21 cellular contexts compared by ENCODE assay signal in genomic region chr10:84198206-84198915, GRCh38. TPM values are rescaled to one million over a fixed set of nuclear protein-coding genes. Genes with fewer than 3 reads are reported as not detected.
A peak's percentile ranks its signal among the peaks of the same experiment; 100 is the strongest.
DNase-seq lines count a peak whose midpoint lies in the region; ATAC-seq and TF ChIP-seq lines count a peak whose summit lies in the region.
"Had no signal": no experiment of that assay in that cellular context is flagged by ENCODE, and none has a peak within 500 bp of the region (broad histone marks: within the 10 kb centered on the region; RNA-seq: fewer than 3 reads in every experiment).

No MANE protein-coding gene starts in this region.

- POLR2A ChIA-PET in PC-9 (lab: Charles Lee; ENCODE audit: unreplicated experiment): no interaction called here

- ATAC-seq in activated CD8-positive, alpha-beta memory T cell treated with anti-CD3 and anti-CD28 coated beads, Interleukin-2, amount 10 ng/mL, durations not matched to agents 7 days and 5 days: no peak
- ATAC-seq: A549 had no signal

- TF ChIP-seq CTCF in CD14-positive monocyte (IDR thresholded peaks at IDR 0.05) (no peak), WERI-Rb-1 (IDR thresholded peaks at IDR 0.05; ENCODE audit: low read depth, low read length) (no peak), neural crest cell (conservative IDR thresholded peaks at IDR 0.05) (no peak), PC-9 (conservative IDR thresholded peaks at IDR 0.05) (no peak)

- H3K9me3 Mint-ChIP-seq in CD14-positive monocyte (no peaks in the 10 kb centered on the region), neural crest cell (no peaks in the 10 kb centered on the region)
- no peaks in the 10 kb centered on the region for H3K9me3 Mint-ChIP-seq in activated CD8-positive, alpha-beta memory T cell treated with anti-CD3 and anti-CD28 coated beads, Interleukin-2, amount 10 ng/mL, durations not matched to agents 7 days and 5 days (ENCODE audit: low read depth)
- H3K9me3 Mint-ChIP-seq: CD4-positive, alpha-beta memory T cell had no signal

- H3K27ac ChIP-seq in WERI-Rb-1 (peak overlapping the region; percentile 52), PC-9 (no peak overlapping the region)
- H3K27ac ChIP-seq: A549, KMS-11, SJCRH30 had no signal

- H3K4me3 Mint-ChIP-seq in CD14-positive monocyte: no peak overlapping the region
- peak overlapping the region; percentile 12 for H3K4me3 Mint-ChIP-seq in neural crest cell
- no peak overlapping the region for H3K4me3 Mint-ChIP-seq in activated CD8-positive, alpha-beta memory T cell treated with anti-CD3 and anti-CD28 coated beads, Interleukin-2, amount 10 ng/mL, durations not matched to agents 7 days and 5 days
- H3K4me3 Mint-ChIP-seq: CD4-positive, alpha-beta memory T cell had no signal

- no peak overlapping the region for H3K4me3 ChIP-seq in WERI-Rb-1 (ENCODE audit: low read depth, low read length)
- H3K4me3 ChIP-seq in PC-9: no peak overlapping the region
- H3K4me3 ChIP-seq: A549, SJCRH30 had no signal

- H3K27ac Mint-ChIP-seq in CD14-positive monocyte (peak overlapping the region in 1 of 7 donors; percentile 37), neural crest cell (ENCODE audit: unreplicated experiment) (no peak overlapping the region)
- H3K27ac Mint-ChIP-seq in activated CD8-positive, alpha-beta memory T cell treated with anti-CD3 and anti-CD28 coated beads, Interleukin-2, amount 10 ng/mL, durations not matched to agents 7 days and 5 days: no peak overlapping the region

- H3K27me3 Mint-ChIP-seq in CD14-positive monocyte (ENCODE audit: low read depth in 3 of 3) (peaks cover 31 to 44% (median 35%) of the 10 kb centered on the region in 3 donors), neural crest cell (ENCODE audit: low read depth) (peaks cover 12% of the 10 kb centered on the region)
- H3K27me3 Mint-ChIP-seq in activated CD8-positive, alpha-beta memory T cell treated with anti-CD3 and anti-CD28 coated beads, Interleukin-2, amount 10 ng/mL, durations not matched to agents 7 days and 5 days: peaks cover 31% of the 10 kb centered on the region

- CTCF ChIA-PET in PC-9 (lab: Charles Lee): no interaction called here
- CTCF ChIA-PET in activated CD8-positive, alpha-beta memory T cell treated with anti-CD3 and anti-CD28 coated beads, Interleukin-2, amount 10 ng/mL, durations not matched to agents 7 days and 5 days (lab: Charles Lee): interaction anchor here (1.5 to 2.8 kb wide), 3 partner anchors 16 to 50 kb away, joined by 3 to 8 read pairs (median 6); no protein-coding TSS in a partner anchor

- no TSS peak for BruUV-seq in PC-9 (replicated peaks; lab: Mats Ljungman, UMichigan)

- no peaks in the 10 kb centered on the region for H3K36me3 Mint-ChIP-seq in CD14-positive monocyte
- H3K36me3 Mint-ChIP-seq in neural crest cell (ENCODE audit: low read depth): no peaks in the 10 kb centered on the region
- no peaks in the 10 kb centered on the region for H3K36me3 Mint-ChIP-seq in activated CD8-positive, alpha-beta memory T cell treated with anti-CD3 and anti-CD28 coated beads, Interleukin-2, amount 10 ng/mL, durations not matched to agents 7 days and 5 days
- H3K36me3 Mint-ChIP-seq: CD4-positive, alpha-beta memory T cell had no signal

- no peaks in the 10 kb centered on the region for H3F3A ChIP-seq in PC-9 (ENCODE audit: insufficient read depth, low read depth)

- H3K9me3 ChIP-seq in WERI-Rb-1 (ENCODE audit: severe bottlenecking) (no peaks in the 10 kb centered on the region), PC-9 (ENCODE audit: insufficient read depth, low read depth) (no peaks in the 10 kb centered on the region)
- H3K9me3 ChIP-seq: A549, SJCRH30 had no signal

- H3K79me2 ChIP-seq in PC-9 (ENCODE audit: low read depth): no peaks in the 10 kb centered on the region

- DNase-seq in CD14-positive monocyte (ENCODE audit: low spot score): peak; percentile 14
- DNase-seq in DMS79 treated with DMSO at 0.1 percent for 48 hours (lab: John Stamatoyannopoulos, UW): peak; percentile 18
- peak; percentile 81 for DNase-seq in WERI-Rb-1
- no peak for DNase-seq in neural crest cell (ENCODE audit: low read depth, low spot score)
- no peak for DNase-seq in SK-N-DZ (ENCODE audit: low spot score)
- no peak for DNase-seq in PC-9
- no peak for DNase-seq in activated CD8-positive, alpha-beta memory T cell treated with anti-CD3 and anti-CD28 coated beads, Interleukin-2, amount 10 ng/mL, durations not matched to agents 7 days and 5 days
- no peak for DNase-seq in activated T-cell treated with anti-CD3 and anti-CD28 coated beads, Interleukin-2, amount 50 U/mL, for 48 hours
- DNase-seq: Calu3; CD4-positive, alpha-beta memory T cell; DND-41; NCI-H1436; NCI-H2081; NCI-H2171 treated with DMSO at 0.1 percent for 48 hours; SJCRH30 had no signal

- no peaks in the 10 kb centered on the region for H3K4me1 ChIP-seq in PC-9 (replicated peaks; ENCODE audit: insufficient read depth)
- H3K4me1 ChIP-seq: SJCRH30 had no signal

- no peak overlapping the region for H3K4me2 ChIP-seq in PC-9
- H3K4me2 ChIP-seq: A549, KMS-11 had no signal

- intact Hi-C loops in CD14-positive monocyte (cut with micrococcal nuclease): loop anchor here in 1 of 2 donors (5.0 kb wide), 1 partner anchor 46 kb away; no protein-coding TSS in a partner anchor
- intact Hi-C loops in PC-9 (cut with micrococcal nuclease; ENCODE audit: unreplicated experiment): no loop called here

- H3K9me2 ChIP-seq in PC-9 (ENCODE audit: insufficient read depth): no peaks in the 10 kb centered on the region

- H3K4me1 Mint-ChIP-seq in CD14-positive monocyte: no peaks in the 10 kb centered on the region
- H3K4me1 Mint-ChIP-seq in neural crest cell: no peaks in the 10 kb centered on the region
- H3K4me1 Mint-ChIP-seq in activated CD8-positive, alpha-beta memory T cell treated with anti-CD3 and anti-CD28 coated beads, Interleukin-2, amount 10 ng/mL, durations not matched to agents 7 days and 5 days: no peaks in the 10 kb centered on the region

- 0 out of 2 replicates have a peak, but pooled peaks cover 9% of the 10 kb centered on the region for H4K20me1 ChIP-seq in PC-9 (ENCODE audit: insufficient read depth)

- H3K27me3 ChIP-seq in WERI-Rb-1 (ENCODE audit: insufficient read depth, low read depth, severe bottlenecking) (no peaks in the 10 kb centered on the region), PC-9 (ENCODE audit: insufficient read depth, low read depth) (peaks cover 92% of the 10 kb centered on the region)
- H3K27me3 ChIP-seq: SJCRH30 had no signal

- no peak overlapping the region for H2AFZ ChIP-seq in PC-9

- peaks cover 69% of the 10 kb centered on the region for H3K36me3 ChIP-seq in WERI-Rb-1
- H3K36me3 ChIP-seq in PC-9 (ENCODE audit: low read depth): no peaks in the 10 kb centered on the region
- H3K36me3 ChIP-seq: SJCRH30 had no signal

RNA-seq across cellular contexts. Expression of gene CDHR1, which starts 4.0 kb away (rescaled TPM):
- not detected for polyA plus RNA-seq in CD14-positive monocyte
- total RNA-seq in neural crest cell (19.8 and 23.0 TPM in 2 replicates), PC-9 (2021) (not detected in 2 replicates)
- polyA plus RNA-seq in SK-N-DZ (2014; cell fraction: cytosol; rRNA removed): 2.9 and 3.0 TPM in 2 replicates
- 7.0 and 14.3 TPM in 2 replicates for polyA plus RNA-seq in SK-N-DZ (2014; cell fraction: nucleus; rRNA removed)
- 1 to 10 TPM in 1 of 2 experiments, under 1 TPM in 1; 0.37 to 1.6 TPM for total RNA-seq in activated CD8-positive, alpha-beta memory T cell treated with anti-CD3 and anti-CD28 coated beads, Interleukin-2, amount 10 ng/mL, durations not matched to agents 7 days and 5 days
- total RNA-seq: Calu3, G401, M059J had no signal
- polyA plus RNA-seq: BJ; CD4-positive, alpha-beta memory T cell had no signal

RNA-seq across cellular contexts. Expression of gene GPR15LG, which starts 24.8 kb away (rescaled TPM):
- not detected for polyA plus RNA-seq in CD14-positive monocyte
- total RNA-seq in neural crest cell: not detected in 2 replicates
- polyA plus RNA-seq in SK-N-DZ (2014; cell fraction: cytosol; rRNA removed): not detected in 2 replicates
- not detected in 2 replicates for polyA plus RNA-seq in SK-N-DZ (2014; cell fraction: nucleus; rRNA removed)
- not detected in 2 replicates for total RNA-seq in PC-9 (2021)
- not detected for total RNA-seq in activated CD8-positive, alpha-beta memory T cell treated with anti-CD3 and anti-CD28 coated beads, Interleukin-2, amount 10 ng/mL, durations not matched to agents 7 days and 5 days
- total RNA-seq: Calu3; CD4-positive, alpha-beta memory T cell; G401; M059J; NCI-H460; SJCRH30 had no signal
- polyA plus RNA-seq: A549; BJ; CD4-positive, alpha-beta memory T cell had no signal

RNA-seq across cellular contexts. Expression of gene LRIT2, which starts 27.0 kb away (rescaled TPM):
- not detected for polyA plus RNA-seq in CD14-positive monocyte
- total RNA-seq in neural crest cell (not detected in 2 replicates), PC-9 (2021) (not detected in 2 replicates)
- polyA plus RNA-seq in SK-N-DZ (2014; cell fraction: cytosol; rRNA removed): not detected in 2 replicates
- not detected in 2 replicates for polyA plus RNA-seq in SK-N-DZ (2014; cell fraction: nucleus; rRNA removed)
- total RNA-seq in activated CD8-positive, alpha-beta memory T cell treated with anti-CD3 and anti-CD28 coated beads, Interleukin-2, amount 10 ng/mL, durations not matched to agents 7 days and 5 days: not detected
- total RNA-seq: Calu3; CD4-positive, alpha-beta memory T cell; G401; M059J; NCI-H460; SJCRH30 had no signal
- polyA plus RNA-seq: A549; BJ; CD4-positive, alpha-beta memory T cell had no signal

RNA-seq across cellular contexts. Expression of gene LRIT1, which starts 43.0 kb away (rescaled TPM):
- polyA plus RNA-seq in CD14-positive monocyte: not detected
- total RNA-seq in neural crest cell: not detected in 2 replicates
- polyA plus RNA-seq in SK-N-DZ (2014; cell fraction: cytosol; rRNA removed): not detected in 2 replicates
- not detected in 2 replicates for polyA plus RNA-seq in SK-N-DZ (2014; cell fraction: nucleus; rRNA removed)
- not detected in 2 replicates for total RNA-seq in PC-9 (2021)
- not detected for total RNA-seq in activated CD8-positive, alpha-beta memory T cell treated with anti-CD3 and anti-CD28 coated beads, Interleukin-2, amount 10 ng/mL, durations not matched to agents 7 days and 5 days
- total RNA-seq: Calu3; CD4-positive, alpha-beta memory T cell; G401; M059J; NCI-H460; SJCRH30 had no signal
- polyA plus RNA-seq: A549; BJ; CD4-positive, alpha-beta memory T cell had no signal

RNA-seq across cellular contexts. Expression of gene RGR, which starts 46.5 kb away (rescaled TPM):
- polyA plus RNA-seq in CD14-positive monocyte: not detected
- total RNA-seq in neural crest cell: 0.23 TPM in 1 of 2 replicates, not detected in the other
- polyA plus RNA-seq in SK-N-DZ (2014; cell fraction: cytosol; rRNA removed): not detected in 2 replicates
- not detected in 2 replicates for polyA plus RNA-seq in SK-N-DZ (2014; cell fraction: nucleus; rRNA removed)
- not detected in 2 replicates for total RNA-seq in PC-9 (2021)
- total RNA-seq in activated CD8-positive, alpha-beta memory T cell treated with anti-CD3 and anti-CD28 coated beads, Interleukin-2, amount 10 ng/mL, durations not matched to agents 7 days and 5 days: not detected
- total RNA-seq: Calu3; CD4-positive, alpha-beta memory T cell; G401; M059J; NCI-H460 had no signal
- polyA plus RNA-seq: A549; BJ; CD4-positive, alpha-beta memory T cell had no signal

Comparison
In these comparisons a context has a peak if more than half of its experiments do, and no peak if none do; other contexts are left out.
1. DNase-seq: peak in CD14-positive monocyte (single experiment), DMS79 treated with DMSO at 0.1 percent for 48 hours (single experiment) and WERI-Rb-1 (single experiment); none in neural crest cell (single experiment), SK-N-DZ (single experiment), PC-9 (0 of 2), activated CD8-positive, alpha-beta memory T cell treated with anti-CD3 and anti-CD28 coated beads, Interleukin-2, amount 10 ng/mL, durations not matched to agents 7 days and 5 days (single experiment) and activated T-cell treated with anti-CD3 and anti-CD28 coated beads, Interleukin-2, amount 50 U/mL, for 48 hours (0 of 2).